21 cellular contexts compared by ENCODE assay signal in the genomic region with DNA sequence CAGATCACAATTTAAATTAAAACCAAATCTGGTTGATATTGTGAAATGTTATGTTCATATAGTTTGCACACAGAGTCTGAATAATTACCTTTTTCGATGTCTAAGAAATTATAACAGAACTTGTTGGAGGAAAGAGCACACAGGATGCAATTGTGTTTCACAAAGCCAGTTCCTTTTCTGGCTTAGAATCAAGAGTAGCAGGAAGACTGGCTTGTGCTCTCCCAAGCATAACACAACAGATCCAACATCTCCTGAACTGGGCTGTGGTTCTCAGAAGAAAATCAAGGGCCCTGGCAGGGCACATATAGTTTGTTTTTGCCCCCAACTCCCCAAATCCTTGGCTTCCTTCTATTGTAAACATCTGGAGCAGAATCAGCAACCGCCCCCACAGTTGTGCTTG.
DNase-seq lines count a peak whose midpoint lies in the region; ATAC-seq and TF ChIP-seq lines count a peak whose summit lies in the region.
"Had no signal": no experiment of that assay in that cellular context is flagged by ENCODE, and none has a peak within 500 bp of the region (broad histone marks: within the 10 kb centered on the region; RNA-seq: fewer than 3 reads in every experiment).

No MANE protein-coding gene starts in this region.

- intact Hi-C loops in tibial artery (cut with DNase I; ENCODE audit: low total_unique reads): no loop called here

- H3K4me1 ChIP-seq in Karpas-422 (ENCODE audit: low read length): no peaks in the 10 kb centered on the region
- peaks cover 0 to 6% (median 0%) of the 10 kb centered on the region in 4 donors for H3K4me1 ChIP-seq in tibial artery
- H3K4me1 ChIP-seq: colonic mucosa, pancreas, SJSA1, uterus had no signal

- no peaks in the 10 kb centered on the region for H3K9me2 ChIP-seq in Karpas-422 (replicated peaks; ENCODE audit: insufficient read depth, low read length)

- H3K27me3 Mint-ChIP-seq in chondrocyte (ENCODE audit: low read depth): no peaks in the 10 kb centered on the region
- H3K27me3 Mint-ChIP-seq: activated CD4-positive, alpha-beta T cell treated with anti-CD3 and anti-CD28 coated beads, Interleukin-2, amount 10 ng/mL, durations not matched to agents 7 days and 5 days; activated naive CD8-positive, alpha-beta T cell treated with anti-CD3 and anti-CD28 coated beads for 36 hours; naive thymus-derived CD8-positive, alpha-beta T cell had no signal

- H3K36me3 ChIP-seq in Karpas-422 (ENCODE audit: insufficient read depth, low read length): peaks cover 7% of the 10 kb centered on the region; the same call in 1 of the 2 replicates
- no peaks in the 10 kb centered on the region for H3K36me3 ChIP-seq in tibial artery
- H3K36me3 ChIP-seq: colonic mucosa, pancreas, sigmoid colon, uterus had no signal

- no peak overlapping the region for H3K4me3 Mint-ChIP-seq in chondrocyte (ENCODE audit: unreplicated experiment)
- H3K4me3 Mint-ChIP-seq: activated CD4-positive, alpha-beta T cell treated with anti-CD3 and anti-CD28 coated beads, Interleukin-2, amount 10 ng/mL, durations not matched to agents 7 days and 5 days; activated naive CD8-positive, alpha-beta T cell treated with anti-CD3 and anti-CD28 coated beads for 36 hours; naive thymus-derived CD8-positive, alpha-beta T cell had no signal

- H3K79me2 ChIP-seq in Karpas-422 (ENCODE audit: low read length): peaks cover 42% of the 10 kb centered on the region

- no peak overlapping the region for H2AFZ ChIP-seq in Karpas-422 (ENCODE audit: low read length)

- peaks cover 12% of the 10 kb centered on the region for H3K4me1 Mint-ChIP-seq in chondrocyte (ENCODE audit: low read depth)
- H3K4me1 Mint-ChIP-seq: activated CD4-positive, alpha-beta T cell treated with anti-CD3 and anti-CD28 coated beads, Interleukin-2, amount 10 ng/mL, durations not matched to agents 7 days and 5 days; activated naive CD8-positive, alpha-beta T cell treated with anti-CD3 and anti-CD28 coated beads for 36 hours had no signal

- H4K20me1 ChIP-seq in Karpas-422 (ENCODE audit: insufficient read depth, low read depth, low read length): no peaks in the 10 kb centered on the region

- H3K9me3 ChIP-seq in Karpas-422 (ENCODE audit: low read length) (no peaks in the 10 kb centered on the region), tibial artery (no peaks in the 10 kb centered on the region)
- H3K9me3 ChIP-seq: colonic mucosa, pancreas, sigmoid colon, SJSA1, uterus had no signal

- no peak for DNase-seq in Karpas-422
- no peak for DNase-seq in chondrocyte (ENCODE audit: low spot score)
- peak; percentile 15 for DNase-seq in globus pallidus (ENCODE audit: low spot score)
- peak; percentile 58 for DNase-seq in pons (ENCODE audit: low spot score)
- no peak for DNase-seq in activated naive CD4-positive, alpha-beta T cell treated with Interleukin-2 at 50 U/mL for 16 hours
- no peak for DNase-seq in tibial artery
- DNase-seq: activated CD4-positive, alpha-beta T cell treated with anti-CD3 and anti-CD28 coated beads, Interleukin-2, amount 10 ng/mL, durations not matched to agents 7 days and 5 days; activated naive CD8-positive, alpha-beta T cell treated with anti-CD3 and anti-CD28 coated beads for 36 hours; colonic mucosa; DMS53; GF-D8; hypothalamus; mesendoderm; naive thymus-derived CD8-positive, alpha-beta T cell; NCI-H1105 treated with DMSO at 0.1 percent for 48 hours; pancreas; sigmoid colon; uterus had no signal

- no peak for ATAC-seq in HG03354 (IDR thresholded peaks at IDR 0.05; ENCODE audit: poor library complexity, severe bottlenecking, unreplicated experiment)
- ATAC-seq: naive thymus-derived CD8-positive, alpha-beta T cell; pancreas had no signal

- no peak for TF ChIP-seq CTCF in chondrocyte (IDR thresholded peaks at IDR 0.05)
- no peak for TF ChIP-seq CTCF in tibial artery (IDR thresholded peaks at IDR 0.05)

- no peak overlapping the region for H3K9ac ChIP-seq in Karpas-422 (ENCODE audit: low read length)

- no peaks in the 10 kb centered on the region for H3K36me3 Mint-ChIP-seq in chondrocyte (ENCODE audit: low read depth)

- peak overlapping the region; percentile 20 for H3K27ac Mint-ChIP-seq in chondrocyte (ENCODE audit: unreplicated experiment)
- H3K27ac Mint-ChIP-seq: activated CD4-positive, alpha-beta T cell treated with anti-CD3 and anti-CD28 coated beads, Interleukin-2, amount 10 ng/mL, durations not matched to agents 7 days and 5 days; activated naive CD8-positive, alpha-beta T cell treated with anti-CD3 and anti-CD28 coated beads for 36 hours; activated T-helper 2 cell treated with anti-CD3 and anti-CD28 coated beads, Interferon-gamma antibody, Interleukin-2, Interleukin-4, amounts not matched to agents 10 μg/mL and 5 μg/mL and 100 μg/mL, durations not matched to agents 14 hours and 24 hours and 36 hours had no signal

- H3K27ac ChIP-seq in Karpas-422 (ENCODE audit: low read length): peak overlapping the region; percentile 6; the same call in 1 of the 2 replicates
- H3K27ac ChIP-seq in tibial artery: no peak overlapping the region
- H3K27ac ChIP-seq: colonic mucosa, pancreas, sigmoid colon, SJSA1, uterus had no signal

- no peak overlapping the region for H3K4me2 ChIP-seq in Karpas-422 (ENCODE audit: low read depth, low read length, poor library complexity, severe bottlenecking)

- H3K27me3 ChIP-seq in Karpas-422 (ENCODE audit: low read length): no peaks in the 10 kb centered on the region
- no peaks in the 10 kb centered on the region for H3K27me3 ChIP-seq in tibial artery
- H3K27me3 ChIP-seq: colonic mucosa, pancreas, sigmoid colon, SJSA1, uterus had no signal

- H3K4me3 ChIP-seq in Karpas-422 (ENCODE audit: low read length): no peak overlapping the region
- H3K4me3 ChIP-seq in tibial artery: no peak overlapping the region
- H3K4me3 ChIP-seq: colonic mucosa, pancreas, sigmoid colon, SJSA1, uterus had no signal

- H3K9me3 Mint-ChIP-seq in chondrocyte (ENCODE audit: low read depth): no peaks in the 10 kb centered on the region
- H3K9me3 Mint-ChIP-seq: activated CD4-positive, alpha-beta T cell treated with anti-CD3 and anti-CD28 coated beads, Interleukin-2, amount 10 ng/mL, durations not matched to agents 7 days and 5 days; activated naive CD8-positive, alpha-beta T cell treated with anti-CD3 and anti-CD28 coated beads for 36 hours; activated T-helper 2 cell treated with anti-CD3 and anti-CD28 coated beads, Interferon-gamma antibody, Interleukin-2, Interleukin-4, amounts not matched to agents 10 μg/mL and 5 μg/mL and 100 μg/mL, durations not matched to agents 14 hours and 24 hours and 36 hours; naive thymus-derived CD8-positive, alpha-beta T cell had no signal

Comparison
In these comparisons a context has a peak if more than half of its experiments do, and no peak if none do; other contexts are left out.
1. DNase-seq: peak in globus pallidus (single experiment) and pons (single experiment); none in Karpas-422 (single experiment), chondrocyte (single experiment), activated naive CD4-positive, alpha-beta T cell treated with Interleukin-2 at 50 U/mL for 16 hours (single experiment) and tibial artery (0 of 2).